ENCODE assay signal across 15 cellular contexts in the genomic region with DNA sequence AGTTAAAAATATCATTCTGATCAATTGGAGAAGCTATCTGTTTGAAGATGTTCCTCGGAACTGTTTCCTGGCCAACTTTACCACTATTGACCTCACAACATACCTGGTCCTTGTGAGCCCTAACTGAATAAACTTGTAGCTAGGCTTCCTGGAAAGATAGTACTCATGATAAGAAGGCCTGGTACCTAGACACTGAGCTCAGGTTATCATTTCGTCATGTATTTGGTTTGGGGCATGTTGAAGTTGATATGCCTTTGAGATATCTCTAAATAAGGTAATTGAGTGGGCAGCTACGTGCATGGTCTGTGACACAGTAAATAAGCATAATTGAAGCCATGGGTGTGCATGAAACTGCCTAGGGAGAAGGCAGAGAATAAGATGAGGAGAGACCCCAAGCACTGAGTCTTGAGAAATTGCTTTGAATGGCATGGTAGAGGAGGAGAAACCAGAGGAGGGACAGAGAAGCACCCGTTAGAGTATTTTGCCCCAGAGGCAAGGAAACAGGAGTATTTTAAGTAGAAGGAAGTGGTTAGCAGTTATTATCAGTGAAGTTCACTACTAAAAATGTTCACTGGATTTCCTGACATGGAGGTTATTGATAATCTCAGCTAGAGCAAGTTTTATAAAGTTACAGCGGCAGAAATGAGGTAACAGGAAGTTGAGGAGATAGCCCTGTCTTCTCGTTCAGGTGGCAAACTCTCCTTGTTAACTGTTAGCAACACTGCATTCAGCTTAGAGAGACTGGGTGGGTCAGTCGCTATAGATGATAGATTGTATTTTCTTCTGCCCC. TPM values are rescaled to one million over a fixed set of nuclear protein-coding genes. Genes with fewer than 3 reads are reported as not detected.
DNase-seq lines count a peak whose midpoint lies in the region; ATAC-seq lines count a peak whose summit lies in the region.
"Had no signal": no experiment of that assay in that cellular context is flagged by ENCODE, and none has a peak within 500 bp of the region (broad histone marks: within the 10 kb centered on the region; RNA-seq: fewer than 3 reads in every experiment).

No MANE protein-coding gene starts in this region.

- peak overlapping the region; percentile 73 for H3K27ac Mint-ChIP-seq in activated T-cell treated with anti-CD3 and anti-CD28 coated beads, Interleukin-2, amount 50 U/mL, for 72 hours
- peak overlapping the region; percentile 88 for H3K27ac Mint-ChIP-seq in activated CD4-positive, alpha-beta memory T cell treated with anti-CD3 and anti-CD28 coated beads, Interleukin-2, amount 10 ng/mL, durations not matched to agents 7 days and 5 days
- H3K27ac Mint-ChIP-seq in stimulated activated naive B cell treated with anti-CD40 and anti-IgM and Interleukin-4, amounts not matched to agents 10 μg/mL and 1 μg/mL and 100 μg/mL, for 72 hours, result peak overlapping the region; percentile 49

- peak; percentile 71 to 72 for ATAC-seq in activated T-cell treated with anti-CD3 and anti-CD28 coated beads, Interleukin-2, amount 50 U/mL, for 72 hours (replicated peaks in 1 of 2)
- ATAC-seq in stimulated activated naive B cell treated with anti-CD40 and anti-IgM and Interleukin-4, amounts not matched to agents 10 μg/mL and 1 μg/mL and 100 μg/mL, for 72 hours (replicated peaks), result peak; percentile 61 to 68
- ATAC-seq in HG03039 (IDR thresholded peaks at IDR 0.05; ENCODE audit: unreplicated experiment), result no peak

- H3K36me3 Mint-ChIP-seq in activated T-cell treated with anti-CD3 and anti-CD28 coated beads, Interleukin-2, amount 50 U/mL, for 72 hours (ENCODE audit: insufficient read depth in 2 of 2), result peaks cover 5% of the 10 kb centered on the region in 2 donors
- H3K36me3 Mint-ChIP-seq in activated CD4-positive, alpha-beta memory T cell treated with anti-CD3 and anti-CD28 coated beads, Interleukin-2, amount 10 ng/mL, durations not matched to agents 7 days and 5 days (ENCODE audit: low read depth), result peaks cover 9% of the 10 kb centered on the region
- peaks cover 7% of the 10 kb centered on the region in 2 donors for H3K36me3 Mint-ChIP-seq in stimulated activated naive B cell treated with anti-CD40 and anti-IgM and Interleukin-4, amounts not matched to agents 10 μg/mL and 1 μg/mL and 100 μg/mL, for 72 hours

- peak overlapping the region; percentile 57 to 63 for H3K4me3 Mint-ChIP-seq in activated T-cell treated with anti-CD3 and anti-CD28 coated beads, Interleukin-2, amount 50 U/mL, for 72 hours
- peak overlapping the region; percentile 12 for H3K4me3 Mint-ChIP-seq in activated CD4-positive, alpha-beta memory T cell treated with anti-CD3 and anti-CD28 coated beads, Interleukin-2, amount 10 ng/mL, durations not matched to agents 7 days and 5 days
- peak overlapping the region; percentile 52 to 56 for H3K4me3 Mint-ChIP-seq in stimulated activated naive B cell treated with anti-CD40 and anti-IgM and Interleukin-4, amounts not matched to agents 10 μg/mL and 1 μg/mL and 100 μg/mL, for 72 hours

- peaks cover 3 to 6% of the 10 kb centered on the region in 2 donors for H3K9me3 Mint-ChIP-seq in activated T-cell treated with anti-CD3 and anti-CD28 coated beads, Interleukin-2, amount 50 U/mL, for 72 hours
- peaks cover 13% of the 10 kb centered on the region for H3K9me3 Mint-ChIP-seq in activated CD4-positive, alpha-beta memory T cell treated with anti-CD3 and anti-CD28 coated beads, Interleukin-2, amount 10 ng/mL, durations not matched to agents 7 days and 5 days
- peaks cover 7 to 10% of the 10 kb centered on the region in 2 donors for H3K9me3 Mint-ChIP-seq in stimulated activated naive B cell treated with anti-CD40 and anti-IgM and Interleukin-4, amounts not matched to agents 10 μg/mL and 1 μg/mL and 100 μg/mL, for 72 hours

- CTCF ChIA-PET in activated CD4-positive, alpha-beta memory T cell treated with anti-CD3 and anti-CD28 coated beads, Interleukin-2, amount 10 ng/mL, durations not matched to agents 7 days and 5 days (lab: Charles Lee), result interaction anchor here (0.5 to 3.9 kb wide), 6 partner anchors 56 to 551 kb away, joined by 3 to 18 read pairs (median 3); a partner anchor contains a TSS

- no peaks in the 10 kb centered on the region for H3K27me3 Mint-ChIP-seq in activated T-cell treated with anti-CD3 and anti-CD28 coated beads, Interleukin-2, amount 50 U/mL, for 72 hours (ENCODE audit: low read depth)
- peaks cover 3% of the 10 kb centered on the region for H3K27me3 Mint-ChIP-seq in activated CD4-positive, alpha-beta memory T cell treated with anti-CD3 and anti-CD28 coated beads, Interleukin-2, amount 10 ng/mL, durations not matched to agents 7 days and 5 days
- H3K27me3 Mint-ChIP-seq in stimulated activated naive B cell treated with anti-CD40 and anti-IgM and Interleukin-4, amounts not matched to agents 10 μg/mL and 1 μg/mL and 100 μg/mL, for 72 hours, result no peaks in the 10 kb centered on the region

- DNase-seq in activated T-cell treated with anti-CD3 and anti-CD28 coated beads, Interleukin-2, amount 50 U/mL, for 72 hours, result peak in 1 of 2 donors; percentile 1
- no peak for DNase-seq in activated T-cell treated with anti-CD3 and anti-CD28 coated beads, Interleukin-2, amount 50 U/mL, for 48 hours
- DNase-seq in Kasumi-1 (lab: John Stamatoyannopoulos, UW), result peak; percentile 81 to 87
- no peak for DNase-seq in activated CD4-positive, alpha-beta memory T cell treated with anti-CD3 and anti-CD28 coated beads, Interleukin-2, amount 10 ng/mL, durations not matched to agents 7 days and 5 days
- no peak for DNase-seq in stimulated activated naive B cell treated with anti-CD40 and anti-IgM and Interleukin-4, amounts not matched to agents 10 μg/mL and 1 μg/mL and 100 μg/mL, for 72 hours
- DNase-seq in DMS 273 (lab: John Stamatoyannopoulos, UW; ENCODE audit: unreplicated experiment), result no peak
- DNase-seq in NCI-H1436 treated with DMSO at 0.1 percent for 48 hours (lab: John Stamatoyannopoulos, UW), result no peak
- DNase-seq: activated CD8-positive, alpha-beta memory T cell treated with anti-CD3 and anti-CD28 coated beads, Interleukin-2, amount 50 U/mL, for 48 hours; erythroblast; mesenchymal stem cell; NCI-H1417; NCI-H69; stimulated activated CD4-positive, alpha-beta T cell treated with anti-CD3 and anti-CD28 coated beads, Interleukin-4, amount 100 ng/mL, for 24 hours; substantia nigra had no signal

- peaks cover 21% of the 10 kb centered on the region for H3K4me1 Mint-ChIP-seq in activated T-cell treated with anti-CD3 and anti-CD28 coated beads, Interleukin-2, amount 50 U/mL, for 72 hours (ENCODE audit: low read depth)
- H3K4me1 Mint-ChIP-seq in activated CD4-positive, alpha-beta memory T cell treated with anti-CD3 and anti-CD28 coated beads, Interleukin-2, amount 10 ng/mL, durations not matched to agents 7 days and 5 days, result peaks cover 23% of the 10 kb centered on the region
- peaks cover 15 to 22% of the 10 kb centered on the region in 2 donors for H3K4me1 Mint-ChIP-seq in stimulated activated naive B cell treated with anti-CD40 and anti-IgM and Interleukin-4, amounts not matched to agents 10 μg/mL and 1 μg/mL and 100 μg/mL, for 72 hours

- POLR2A ChIA-PET in activated CD4-positive, alpha-beta memory T cell treated with anti-CD3 and anti-CD28 coated beads, Interleukin-2, amount 10 ng/mL, durations not matched to agents 7 days and 5 days (lab: Charles Lee), result interaction anchor here (0.8 to 2.0 kb wide), 4 partner anchors 56 to 167 kb away, joined by 3 to 14 read pairs (median 6); a partner anchor contains a TSS

RNA-seq across cellular contexts. Expression of a gene that starts 55.6 kb away (rescaled TPM):
- under 1 TPM in 1 of 2 donors, not detected in 1; 0.22 TPM for total RNA-seq in activated T-cell treated with anti-CD3 and anti-CD28 coated beads, Interleukin-2, amount 50 U/mL, for 72 hours
- total RNA-seq in activated CD4-positive, alpha-beta memory T cell treated with anti-CD3 and anti-CD28 coated beads, Interleukin-2, amount 10 ng/mL, durations not matched to agents 7 days and 5 days, result under 1 TPM; 0.35 to 0.40 TPM

Comparison
In these comparisons a context has a peak if more than half of its experiments do, and no peak if none do; other contexts are left out.
1. DNase-seq: peak in Kasumi-1 (2 of 2); none in activated T-cell treated with anti-CD3 and anti-CD28 coated beads, Interleukin-2, amount 50 U/mL, for 48 hours (0 of 2), activated CD4-positive, alpha-beta memory T cell treated with anti-CD3 and anti-CD28 coated beads, Interleukin-2, amount 10 ng/mL, durations not matched to agents 7 days and 5 days (single experiment), stimulated activated naive B cell treated with anti-CD40 and anti-IgM and Interleukin-4, amounts not matched to agents 10 μg/mL and 1 μg/mL and 100 μg/mL, for 72 hours (single experiment), DMS 273 (single experiment) and NCI-H1436 treated with DMSO at 0.1 percent for 48 hours (single experiment).
2. Peak in every context shown above with its lines, with median percentiles within 50 percentile points of each other: H3K27ac Mint-ChIP-seq and H3K4me3 Mint-ChIP-seq.